1 cellular context compared by ENCODE assay signal in the genomic region with DNA sequence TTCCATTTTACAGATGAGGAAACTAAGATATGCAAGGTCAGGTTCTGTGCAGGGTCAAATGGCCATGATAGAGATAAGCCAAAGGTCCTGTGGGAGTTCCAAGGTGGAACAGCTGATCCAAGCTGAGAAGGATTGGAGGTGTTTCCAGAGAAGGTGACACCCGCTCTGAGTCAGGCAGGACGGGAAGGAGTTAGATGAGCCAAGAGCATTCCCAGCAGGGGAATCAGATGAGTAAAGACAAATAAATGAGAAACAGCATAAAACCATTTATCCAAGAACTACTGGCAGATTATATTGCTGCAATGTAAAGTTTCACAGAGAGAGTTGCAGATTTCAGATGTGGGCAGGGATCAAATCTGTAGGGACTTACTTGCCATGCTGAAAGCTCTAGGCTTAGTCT.
TF ChIP-seq lines count a peak whose summit lies in the region.

No MANE protein-coding gene starts in this region.

TF ChIP-seq in K562, 482 proteins besides CTCF, POLR2A, EP300 and RAD21:
- no peak for TF ChIP-seq ZNF785 (CRISPR knock-in tag; IDR thresholded peaks at IDR 0.05)
- peak; percentile 76; the same call in 1 of the 2 replicates for TF ChIP-seq ESRRA (IDR thresholded peaks at IDR 0.05; ENCODE audit: borderline replicate concordance, low read depth)
- no peak for TF ChIP-seq ZNF780A (CRISPR knock-in tag; IDR thresholded peaks at IDR 0.05)
- peak; percentile 9 for TF ChIP-seq RBM25 (IDR thresholded peaks at IDR 0.05; ENCODE audit: low read depth, low read length, severe bottlenecking)
TF ChIP-seq in K562: peak in this region for 2.
